In the genomic region with DNA sequence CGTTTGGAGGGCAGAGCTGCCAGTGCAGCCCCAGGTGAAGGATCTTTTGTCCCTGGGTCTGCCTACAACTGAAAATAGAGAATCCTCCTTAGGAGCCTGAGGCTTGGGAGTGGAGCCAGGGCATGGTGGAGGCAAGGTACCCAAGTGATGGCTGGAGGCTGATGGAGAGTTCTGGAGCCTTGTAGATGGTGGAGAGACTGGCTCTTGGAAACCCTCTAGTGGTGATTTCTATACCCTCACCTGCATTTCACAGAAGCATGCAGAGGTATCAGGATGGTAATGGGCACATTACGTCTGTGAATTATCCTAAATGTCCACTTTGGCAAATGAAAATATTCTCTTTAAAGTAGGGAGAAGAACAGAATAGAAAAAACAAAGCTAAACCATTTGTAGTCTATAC, we compare ENCODE assay signal across 8 cellular contexts. TPM values are rescaled to one million over a fixed set of nuclear protein-coding genes. Genes with fewer than 3 reads are reported as not detected.
DNase-seq lines count a peak whose midpoint lies in the region; ATAC-seq and TF ChIP-seq lines count a peak whose summit lies in the region.

No MANE protein-coding gene starts in this region.

- peak; percentile 84 for ATAC-seq in GM21526 (IDR thresholded peaks at IDR 0.05; ENCODE audit: low FRiP score, unreplicated experiment)
- ATAC-seq in lower lobe of right lung = no peak

- no peaks in the 10 kb centered on the region for H3K36me3 ChIP-seq in fibroblast of lung (ENCODE audit: control insufficient read depth, insufficient read depth, low read length)
- H3K36me3 ChIP-seq in lower lobe of right lung = no peaks in the 10 kb centered on the region

- H3K79me2 ChIP-seq in fibroblast of lung (ENCODE audit: control insufficient read depth, insufficient read depth, low read length) = no peaks in the 10 kb centered on the region

- TF ChIP-seq CTCF in GM12865 (IDR thresholded peaks at IDR 0.05; ENCODE audit: insufficient read depth, low read depth, low read length, missing control alignments) (peak; percentile 68), fibroblast of lung (conservative IDR thresholded peaks at IDR 0.05 in 1 of 2, IDR thresholded peaks at IDR 0.05 in 1 of 2; ENCODE audit: low read depth in 1 of 2, low read length in 2 of 2) (peak; percentile 57 to 72), lower lobe of right lung (IDR thresholded peaks at IDR 0.05) (no peak)

- H4K20me1 ChIP-seq in fibroblast of lung (ENCODE audit: control insufficient read depth, extremely low read depth, insufficient read depth, low read length) = no peaks in the 10 kb centered on the region

- H3K4me1 ChIP-seq in fibroblast of lung (ENCODE audit: control insufficient read depth, extremely low read depth, insufficient read depth, low read length) (peaks cover 19% of the 10 kb centered on the region), lower lobe of right lung (no peaks in the 10 kb centered on the region)

- peak overlapping the region; percentile 69 for H3K27ac ChIP-seq in fibroblast of lung (ENCODE audit: insufficient read depth, low read length)
- H3K27ac ChIP-seq in lower lobe of right lung = no peak overlapping the region

- H3K4me3 ChIP-seq in GM12865 (ENCODE audit: low read depth, low read length) (no peak overlapping the region), fibroblast of lung (replicated peaks in 1 of 4; ENCODE audit: control extremely low read depth in 1 of 4, insufficient read depth in 1 of 4, low read depth in 3 of 4, low read length in 4 of 4) (no peak overlapping the region), lower lobe of right lung (no peak overlapping the region)
- no peak overlapping the region for H3K4me3 ChIP-seq in Jurkat, Clone E6-1 (ENCODE audit: low read length)

- no peak overlapping the region for H3K9ac ChIP-seq in fibroblast of lung (ENCODE audit: insufficient read depth, low read length)

- H3K27me3 ChIP-seq in fibroblast of lung (ENCODE audit: control insufficient read depth, insufficient read depth, low read length) (no peaks in the 10 kb centered on the region), lower lobe of right lung (ENCODE audit: low read depth) (no peaks in the 10 kb centered on the region)

- intact Hi-C loops in lower lobe of right lung (cut with DNase I) = no loop called here

- no peak overlapping the region for H3K4me2 ChIP-seq in fibroblast of lung (ENCODE audit: extremely low read depth, insufficient read depth, low read length)

- peak; percentile 51 for DNase-seq in GM12865 (ENCODE audit: low read depth)
- peak; percentile 12 for DNase-seq in Jurkat, Clone E6-1 (ENCODE audit: low read depth, low spot score)
- peak; percentile 11 to 54 for DNase-seq in fibroblast of lung (ENCODE audit: low read depth in 2 of 2)
- DNase-seq in stimulated activated CD4-positive, alpha-beta T cell treated with anti-CD3 and anti-CD28 coated beads, Interleukin-4, amount 100 ng/mL, for 1 hour = no peak
- DNase-seq in NK-92 (lab: John Stamatoyannopoulos, UW; ENCODE audit: unreplicated experiment) = no peak
- no peak for DNase-seq in dermis blood vessel endothelial cell
- DNase-seq in lower lobe of right lung = no peak

- no peak overlapping the region for H2AFZ ChIP-seq in fibroblast of lung (ENCODE audit: low read length)

- H3K9me3 ChIP-seq in fibroblast of lung (ENCODE audit: control insufficient read depth, insufficient read depth, low read depth, low read length) (no peaks in the 10 kb centered on the region), lower lobe of right lung (no peaks in the 10 kb centered on the region)

RNA-seq across cellular contexts. Expression of gene INSC, which starts 44.4 kb away (rescaled TPM):
- polyA plus RNA-seq in Jurkat, Clone E6-1 (2012; ENCODE audit: insufficient read depth, insufficient read length) = not detected
- total RNA-seq in fibroblast of lung = 0.77 and 8.3 TPM in 2 replicates
- 0.90 and 2.1 TPM in 2 replicates for polyA plus RNA-seq in fibroblast of lung
- polyA plus RNA-seq in fibroblast of lung (2012) = 0.62 and 1.8 TPM in 2 replicates
- polyA minus RNA-seq in fibroblast of lung (ENCODE audit: low replicate concordance) = 1.1 TPM in 1 of 2 replicates, not detected in the other
- total RNA-seq in dermis blood vessel endothelial cell = not detected in 2 replicates
- total RNA-seq in lower lobe of right lung = 1.1 TPM

Comparison
In these comparisons a context has a peak if more than half of its experiments do, and no peak if none do; other contexts are left out.
1. DNase-seq: peak in GM12865 (single experiment), Jurkat, Clone E6-1 (single experiment) and fibroblast of lung (2 of 2); none in stimulated activated CD4-positive, alpha-beta T cell treated with anti-CD3 and anti-CD28 coated beads, Interleukin-4, amount 100 ng/mL, for 1 hour (single experiment), NK-92 (single experiment), dermis blood vessel endothelial cell (single experiment) and lower lobe of right lung (single experiment).